In the genomic region with DNA sequence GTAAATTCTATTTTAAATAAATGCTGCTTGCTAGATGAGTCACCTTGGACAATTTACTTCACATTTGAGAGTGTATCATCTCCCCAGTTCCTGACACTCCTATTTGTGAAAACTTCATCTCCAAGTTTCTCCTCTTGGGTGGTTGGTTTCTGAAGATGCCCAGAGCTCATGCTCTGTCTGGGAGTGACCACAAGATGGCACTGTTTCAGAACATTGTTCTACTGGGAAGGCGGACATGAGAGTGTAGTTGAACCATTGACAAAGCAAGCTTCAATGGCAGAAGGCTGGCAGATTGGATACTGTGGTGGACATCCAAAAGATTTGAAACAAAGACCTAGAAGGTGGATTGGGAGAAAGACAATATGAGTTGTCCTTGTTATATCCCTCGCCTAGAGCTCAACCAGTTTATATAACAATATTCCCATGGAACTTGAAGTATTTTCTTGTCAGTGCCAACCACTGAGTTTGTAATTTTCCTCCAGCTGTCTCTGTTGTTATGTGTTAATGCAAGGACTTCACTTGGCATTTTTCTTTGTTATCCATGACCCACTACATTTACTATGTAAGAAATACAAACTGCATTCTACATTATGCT, we compare ENCODE assay signal across 8 cellular contexts.
DNase-seq lines count a peak whose midpoint lies in the region; ATAC-seq, FAIRE-seq and TF ChIP-seq lines count a peak whose summit lies in the region.

No MANE protein-coding gene starts in this region.

- FAIRE-seq in D721Med (lab: Jason Lieb, UNC), result peak; percentile 88

- ATAC-seq in GM19035 (IDR thresholded peaks at IDR 0.05; ENCODE audit: unreplicated experiment), result peak; percentile 92
- peak; percentile 81 for ATAC-seq in HG03095 (IDR thresholded peaks at IDR 0.05; ENCODE audit: unreplicated experiment)

- peak; percentile 84 for TF ChIP-seq CTCF in D721Med (IDR thresholded peaks at IDR 0.05; ENCODE audit: insufficient read depth, missing control alignments)

- intact Hi-C loops in posterior cingulate gyrus (cut with DNase I), result loop anchor here (2.0 to 5.0 kb wide), 2 partner anchors 686 to 889 kb away; no protein-coding TSS in a partner anchor

- peak; percentile 16 for DNase-seq in D721Med (ENCODE audit: insufficient read length, low spot score)
- DNase-seq in NCI-H2171 (lab: John Stamatoyannopoulos, UW), result peak; percentile 50
- peak; percentile 11 for DNase-seq in activated CD4-positive, alpha-beta T cell treated with anti-CD3 and anti-CD28 coated beads, Interleukin-2, amount 50 U/mL, for 1 hour
- peak; percentile 34 for DNase-seq in glomerular endothelial cell (ENCODE audit: extremely low read depth, low read depth, low spot score)
- peak in 6 of 10 donors; percentile 26 to 85 (median 52) for DNase-seq in posterior cingulate gyrus
- no peak for DNase-seq in activated effector memory CD4-positive, alpha-beta T cell treated with Interleukin-2 at 50 U/mL for 16 hours
